Comparison of ENCODE assay signal across 9 cellular contexts in genomic region chr19:48715681-48716171, GRCh38. TPM values are rescaled to one million over a fixed set of nuclear protein-coding genes. Genes with fewer than 3 reads are reported as not detected.
DNase-seq lines count a peak whose midpoint lies in the region; ATAC-seq and TF ChIP-seq lines count a peak whose summit lies in the region.
"Had no signal": no experiment of that assay in that cellular context is flagged by ENCODE, and none has a peak within 500 bp of the region (broad histone marks: within the 10 kb centered on the region; RNA-seq: fewer than 3 reads in every experiment).

No MANE protein-coding gene starts in this region.

- H3K27me3 ChIP-seq in DND-41 (ENCODE audit: insufficient read depth, low read length, poor library complexity) (no peaks in the 10 kb centered on the region), OCI-LY3 (ENCODE audit: low read depth, low read length) (no peaks in the 10 kb centered on the region), gastrocnemius medialis (no peaks in the 10 kb centered on the region), body of pancreas (no peaks in the 10 kb centered on the region)

- H2AFZ ChIP-seq in DND-41 (ENCODE audit: low read depth, low read length) (no peak overlapping the region), OCI-LY3 (ENCODE audit: low read depth, low read length) (no peak overlapping the region)

- DNase-seq in DND-41 (no peak), fibroblast of the aortic adventitia (ENCODE audit: low read depth) (peak; percentile 60), gastrocnemius medialis (peak in 1 of 2 donors; percentile 32), LoVo (ENCODE audit: low spot score) (no peak), body of pancreas (no peak), SHP77 treated with DMSO at 0.1 percent for 48 hours (lab: John Stamatoyannopoulos, UW) (no peak)
- DNase-seq: T-helper 17 cell had no signal

- in situ Hi-C loops in gastrocnemius medialis (cut with MboI; ENCODE audit: low sequenced_read_pairs in 4 of 4) = loop anchor here in 1 of 4 donors (10.0 kb wide), 1 partner anchor 61 kb away; no protein-coding TSS in a partner anchor

- H3K4me1 ChIP-seq in DND-41 (ENCODE audit: insufficient read depth, low read length) (peaks cover 30% of the 10 kb centered on the region), OCI-LY3 (ENCODE audit: low read length) (peaks cover 21% of the 10 kb centered on the region), gastrocnemius medialis (peaks cover 52 to 57% of the 10 kb centered on the region in 2 donors), body of pancreas (peaks cover 43% of the 10 kb centered on the region)

- no peak for TF ChIP-seq CTCF in DND-41 (IDR thresholded peaks at IDR 0.05; ENCODE audit: borderline replicate concordance, extremely low read depth, low read length, poor library complexity, severe bottlenecking)
- no peak for TF ChIP-seq CTCF in OCI-LY3 (IDR thresholded peaks at IDR 0.05; ENCODE audit: low read depth, low read length)
- no peak for TF ChIP-seq CTCF in fibroblast of the aortic adventitia (IDR thresholded peaks at IDR 0.05; ENCODE audit: insufficient read depth, low read length)
- TF ChIP-seq CTCF in gastrocnemius medialis (IDR thresholded peaks at IDR 0.05 in 4 of 5, conservative IDR thresholded peaks at IDR 0.05 in 1 of 5) = no peak
- no peak for TF ChIP-seq CTCF in body of pancreas (IDR thresholded peaks at IDR 0.05)

- H3K36me3 ChIP-seq in DND-41 (ENCODE audit: insufficient read depth, low read length) = no peaks in the 10 kb centered on the region
- peaks cover 6% of the 10 kb centered on the region for H3K36me3 ChIP-seq in OCI-LY3 (replicated peaks; ENCODE audit: low read depth, low read length)
- no peaks in the 10 kb centered on the region for H3K36me3 ChIP-seq in gastrocnemius medialis
- no peaks in the 10 kb centered on the region for H3K36me3 ChIP-seq in body of pancreas (replicated peaks in 1 of 2; ENCODE audit: insufficient read depth in 1 of 2, low read depth in 2 of 2)

- H3K79me2 ChIP-seq in DND-41 (ENCODE audit: insufficient read depth, low read length) (peaks cover 14% of the 10 kb centered on the region), OCI-LY3 (ENCODE audit: low read length) (peaks cover 6% of the 10 kb centered on the region; the same call in 1 of the 2 replicates)

- WGBS in body of pancreas, 2 donors = 83% methylated on average over 15 to 19 of the region's 19 CpGs

- H3K4me2 ChIP-seq in DND-41 (ENCODE audit: insufficient read depth, low read length) (peak overlapping the region; percentile 83), OCI-LY3 (ENCODE audit: low read length) (peak overlapping the region; percentile 94)

- no peaks in the 10 kb centered on the region for H3K9me3 ChIP-seq in DND-41 (ENCODE audit: insufficient read depth, low read length, severe bottlenecking)
- peaks cover 5% of the 10 kb centered on the region; the same call in 1 of the 2 replicates for H3K9me3 ChIP-seq in OCI-LY3 (ENCODE audit: insufficient read depth, low read length)
- no peaks in the 10 kb centered on the region for H3K9me3 ChIP-seq in gastrocnemius medialis
- H3K9me3 ChIP-seq in body of pancreas = no peaks in the 10 kb centered on the region

- H3K27ac ChIP-seq in DND-41 (ENCODE audit: low read length) (no peak overlapping the region), OCI-LY3 (ENCODE audit: low read length) (no peak overlapping the region), gastrocnemius medialis (peak overlapping the region; percentile 88 to 98 (median 94)), body of pancreas (no peak overlapping the region)

- H3K4me3 ChIP-seq in DND-41 (ENCODE audit: low read depth in 1 of 2, low read length in 2 of 2) = no peak overlapping the region
- H3K4me3 ChIP-seq in OCI-LY3 (ENCODE audit: low read length) = peak overlapping the region; percentile 85
- H3K4me3 ChIP-seq in fibroblast of the aortic adventitia (ENCODE audit: low read depth, low read length) = peak overlapping the region; percentile 69
- peak overlapping the region in 3 of 4 donors; percentile 44 to 65 (median 61) for H3K4me3 ChIP-seq in gastrocnemius medialis
- H3K4me3 ChIP-seq in body of pancreas = no peak overlapping the region

- peak overlapping the region; percentile 86; the same call in 1 of the 2 replicates for H3K9ac ChIP-seq in DND-41 (ENCODE audit: low read depth, low read length)
- H3K9ac ChIP-seq in OCI-LY3 (ENCODE audit: low read length) = no peak overlapping the region

- intact Hi-C loops in gastrocnemius medialis (cut with DNase I; ENCODE audit: low total_unique reads) (loop anchor here (5.0 kb wide), 2 partner anchors 68 to 157 kb away; partner anchors contain the start of genes CA11 and PPP1R15A), body of pancreas (cut with DNase I) (no loop called here)

- no peak for ATAC-seq in DND-41 (ENCODE audit: insufficient read depth, low read depth)
- no peak for ATAC-seq in gastrocnemius medialis
- ATAC-seq in body of pancreas = no peak
- ATAC-seq in HG03378 (IDR thresholded peaks at IDR 0.05; ENCODE audit: unreplicated experiment) = no peak
- ATAC-seq: T-helper 17 cell had no signal

- H4K20me1 ChIP-seq in DND-41 (ENCODE audit: insufficient read depth, low read length) = no peaks in the 10 kb centered on the region
- no peaks in the 10 kb centered on the region for H4K20me1 ChIP-seq in OCI-LY3 (ENCODE audit: insufficient read depth, low read length)

- TF ChIP-seq POLR2A in gastrocnemius medialis (IDR thresholded peaks at IDR 0.05) (no peak), body of pancreas (IDR thresholded peaks at IDR 0.05) (no peak)

RNA-seq across cellular contexts. Expression of gene MAMSTR, which starts 3.8 kb away (rescaled TPM):
- total RNA-seq in fibroblast of the aortic adventitia (ENCODE audit: low replicate concordance) (2.5 and 8.0 TPM in 2 replicates), gastrocnemius medialis (10 to 100 TPM in 1 of 4 donors, 1 to 10 TPM in 3; 3.4 to 10.8 (median 5.4) TPM), body of pancreas (1 to 10 TPM in 1 of 2 donors, under 1 TPM in 1; 0.26 to 7.3 TPM)

RNA-seq across cellular contexts. Expression of gene FUT2, which starts 20.0 kb away (rescaled TPM):
- not detected in 2 replicates for total RNA-seq in fibroblast of the aortic adventitia (ENCODE audit: low replicate concordance)
- under 1 TPM in 1 of 4 donors, not detected in 3; 0.19 TPM for total RNA-seq in gastrocnemius medialis
- 1 to 10 TPM; 2.0 to 3.4 TPM for total RNA-seq in body of pancreas
- total RNA-seq: T-helper 17 cell had no signal

RNA-seq across cellular contexts. Expression of gene RASIP1, which starts 24.7 kb away (rescaled TPM):
- total RNA-seq in fibroblast of the aortic adventitia (ENCODE audit: low replicate concordance) (0.16 and 0.45 TPM in 2 replicates), gastrocnemius medialis (1 to 10 TPM; 3.4 to 8.1 (median 6.3) TPM), body of pancreas (10 to 100 TPM; 14.5 to 60.0 TPM)

RNA-seq across cellular contexts. Expression of gene IZUMO1, which starts 31.0 kb away (rescaled TPM):
- total RNA-seq in fibroblast of the aortic adventitia (ENCODE audit: low replicate concordance) (not detected in 2 replicates), gastrocnemius medialis (1 to 10 TPM in 1 of 4 donors, not detected in 3; 2.1 TPM), body of pancreas (10 to 100 TPM in 1 of 2 donors, 1 to 10 TPM in 1; 1.6 to 14.5 TPM)
- total RNA-seq: T-helper 17 cell had no signal

RNA-seq across cellular contexts. Expression of gene FUT1, which starts 36.7 kb away (rescaled TPM):
- total RNA-seq in fibroblast of the aortic adventitia (ENCODE audit: low replicate concordance) = under 0.01 TPM in 1 of 2 replicates, not detected in the other
- 1 to 10 TPM in 2 of 4 donors, under 1 TPM in 2; 0.61 to 1.3 (median 0.98) TPM for total RNA-seq in gastrocnemius medialis
- 10 to 100 TPM; 14.8 to 79.1 TPM for total RNA-seq in body of pancreas

Comparison
In these comparisons a context has a peak if more than half of its experiments do, and no peak if none do; other contexts are left out.
1. H3K27ac ChIP-seq: peak in gastrocnemius medialis (4 of 4); none in DND-41 (single experiment), OCI-LY3 (single experiment) and body of pancreas (0 of 4).
2. H3K4me3 ChIP-seq: peak in OCI-LY3 (single experiment), fibroblast of the aortic adventitia (single experiment) and gastrocnemius medialis (3 of 4); none in DND-41 (0 of 2) and body of pancreas (0 of 2).